ENCODE assay signal across 8 cellular contexts in genomic region chr17:80036715-80037477, GRCh38. TPM values are rescaled to one million over a fixed set of nuclear protein-coding genes. Genes with fewer than 3 reads are reported as not detected.
A peak's percentile ranks its signal among the peaks of the same experiment; 100 is the strongest.
DNase-seq lines count a peak whose midpoint lies in the region; ATAC-seq and TF ChIP-seq lines count a peak whose summit lies in the region.

No MANE protein-coding gene starts in this region.

- H3K27me3 ChIP-seq in ACC112 (ENCODE audit: insufficient read depth, low read length) (no peaks in the 10 kb centered on the region), sigmoid colon (no peaks in the 10 kb centered on the region)

- H3K4me3 ChIP-seq in ACC112 (ENCODE audit: low read depth, low read length) (peak overlapping the region; percentile 86), HEK293 (ENCODE audit: low read depth, low read length) (peak overlapping the region; percentile 67), astrocyte of the cerebellum (ENCODE audit: low read depth, low read length) (peak overlapping the region; percentile 79), sigmoid colon (peak overlapping the region; percentile 66 to 87 (median 83))

- H3K9me3 ChIP-seq in HEK293 (ENCODE audit: control insufficient read depth, insufficient read depth, low read depth, low read length) (no peaks in the 10 kb centered on the region), sigmoid colon (no peaks in the 10 kb centered on the region)

- H2AFZ ChIP-seq in ACC112 (ENCODE audit: low read length, unreplicated experiment), result peak overlapping the region; percentile 63

- POLR2A ChIA-PET in HEK293 (lab: Yijun Ruan, JAX), result no interaction called here

- peak; percentile 58 for DNase-seq in RKO (ENCODE audit: low spot score)
- no peak for DNase-seq in astrocyte of the cerebellum (ENCODE audit: low read depth)
- peak; percentile 50 for DNase-seq in iPS DF 19.7 (ENCODE audit: low read depth, low spot score)
- DNase-seq in sigmoid colon, result no peak
- no peak for DNase-seq in kidney glomerular epithelial cell (lab: John Stamatoyannopoulos, UW)

- H3K27ac ChIP-seq in ACC112 (ENCODE audit: low read depth, low read length) (peak overlapping the region; percentile 67), HEK293 (ENCODE audit: extremely low read depth, low read depth, low read length) (peak overlapping the region; percentile 72; the same call in 1 of the 2 replicates), sigmoid colon (peak overlapping the region; percentile 83 to 96 (median 94))

- peaks cover 16% of the 10 kb centered on the region for H3K4me1 ChIP-seq in ACC112 (ENCODE audit: control insufficient read depth, insufficient read depth, low read length, unreplicated experiment)
- H3K4me1 ChIP-seq in HEK293 (ENCODE audit: control insufficient read depth, insufficient read depth, low read length), result no peaks in the 10 kb centered on the region
- peaks cover 0 to 23% (median 10%) of the 10 kb centered on the region in 4 donors for H3K4me1 ChIP-seq in sigmoid colon

- TF ChIP-seq EP300 in sigmoid colon (IDR thresholded peaks at IDR 0.05), result no peak

- peaks cover 36% of the 10 kb centered on the region for H3K79me2 ChIP-seq in ACC112 (ENCODE audit: control insufficient read depth, insufficient read depth, low read length, unreplicated experiment)

- 0 out of 2 replicates have a peak, but pooled peaks cover 3% of the 10 kb centered on the region for H3K36me3 ChIP-seq in ACC112 (ENCODE audit: insufficient read depth, low read length)
- H3K36me3 ChIP-seq in HEK293 (ENCODE audit: control insufficient read depth in 2 of 2, insufficient read depth in 1 of 2, low read length in 2 of 2), result peaks cover 0 to 17% of the 10 kb centered on the region in 2 experiments; a peak in 2 of 3 replicates
- peaks cover 0 to 14% (median 2%) of the 10 kb centered on the region in 4 donors for H3K36me3 ChIP-seq in sigmoid colon

- no peak for TF ChIP-seq POLR2A in sigmoid colon (IDR thresholded peaks at IDR 0.05)

- CTCF ChIA-PET in HEK293 (lab: Yijun Ruan, JAX), result no interaction called here

- intact Hi-C loops in sigmoid colon (cut with DNase I), result loop anchor here (5.0 kb wide), 2 partner anchors 35 to 225 kb away; partner anchors contain the start of gene RNF213

- 2% methylated on average over 52 of the region's 52 CpGs for WGBS in sigmoid colon, 2 donors

- in situ Hi-C loops in astrocyte of the cerebellum (cut with HindIII; ENCODE audit: low sequenced_read_pairs), result no loop called here

- TF ChIP-seq CTCF in HEK293 (tag by site-specific recombination; IDR thresholded peaks at IDR 0.05) (peak; percentile 24; the same call in 1 of the 2 replicates), astrocyte of the cerebellum (IDR thresholded peaks at IDR 0.05; ENCODE audit: low read depth, low read length, missing control alignments) (no peak), sigmoid colon (IDR thresholded peaks at IDR 0.05) (no peak)

- no peak for ATAC-seq in HG03159 (IDR thresholded peaks at IDR 0.05; ENCODE audit: unreplicated experiment)

TF ChIP-seq in HEK293, 187 proteins besides CTCF, POLR2A, EP300 and RAD21 (continues in another document):
- no peak for TF ChIP-seq ZNF221 (tag by site-specific recombination; IDR thresholded peaks at IDR 0.05; ENCODE audit: borderline replicate concordance)
- 0 out of 2 replicates have a peak, but pooled peaks have one; percentile 4 for TF ChIP-seq ZFHX2 (tag by site-specific recombination; conservative IDR thresholded peaks at IDR 0.05)
- TF ChIP-seq ZNF76 (tag by site-specific recombination; IDR thresholded peaks at IDR 0.05; ENCODE audit: borderline replicate concordance, low read depth), result peak; percentile 74
- peak; percentile 95 for TF ChIP-seq ZBTB48 (tag by site-specific recombination; IDR thresholded peaks at IDR 0.05)
- no peak for TF ChIP-seq HOXA7 (CRISPR knock-in tag; IDR thresholded peaks at IDR 0.05; ENCODE audit: borderline replicate concordance)
- TF ChIP-seq ZBTB7A (tag by site-specific recombination; IDR thresholded peaks at IDR 0.05; ENCODE audit: low read depth), result peak; percentile 75; the same call in 1 of the 2 replicates
- peak; percentile 18; the same call in 1 of the 2 replicates for TF ChIP-seq ZNF843 (tag by site-specific recombination; IDR thresholded peaks at IDR 0.05)
- TF ChIP-seq ZNF624 (tag by site-specific recombination; IDR thresholded peaks at IDR 0.05), result no peak
- TF ChIP-seq ZNF433 (tag by site-specific recombination; IDR thresholded peaks at IDR 0.05; ENCODE audit: low read depth), result no peak
- TF ChIP-seq ZNF830 (tag by site-specific recombination; IDR thresholded peaks at IDR 0.05; ENCODE audit: low read depth), result no peak
- peak; percentile 67 for TF ChIP-seq ZNF366 (tag by site-specific recombination; conservative IDR thresholded peaks at IDR 0.05)
- 0 out of 2 replicates have a peak, but pooled peaks have one; percentile 12 for TF ChIP-seq INSM2 (tag by site-specific recombination; IDR thresholded peaks at IDR 0.05)
- TF ChIP-seq YY2 (tag by site-specific recombination; IDR thresholded peaks at IDR 0.05), result peak; percentile 90
- peak; percentile 85 for TF ChIP-seq ZNF391 (tag by site-specific recombination; IDR thresholded peaks at IDR 0.05; ENCODE audit: borderline replicate concordance, low read depth)
- 0 out of 2 replicates have a peak, but pooled peaks have one; percentile 43 for TF ChIP-seq ZSCAN23 (tag by site-specific recombination; IDR thresholded peaks at IDR 0.05)
- TF ChIP-seq PBX3 (CRISPR knock-in tag; IDR thresholded peaks at IDR 0.05), result no peak
- peak; percentile 87 for TF ChIP-seq ZNF335 (tag by site-specific recombination; conservative IDR thresholded peaks at IDR 0.05)
- TF ChIP-seq YY1 (tag by site-specific recombination; IDR thresholded peaks at IDR 0.05), result peak; percentile 24; the same call in 1 of the 2 replicates
- no peak for TF ChIP-seq HIC1 (tag by site-specific recombination; IDR thresholded peaks at IDR 0.05)
- no peak for TF ChIP-seq ZNF521 (tag by site-specific recombination; IDR thresholded peaks at IDR 0.05)
- peak; percentile 24; the same call in 1 of the 2 replicates for TF ChIP-seq KLF1 (tag by site-specific recombination; IDR thresholded peaks at IDR 0.05)
- TF ChIP-seq GLI2 (tag by site-specific recombination; IDR thresholded peaks at IDR 0.05; ENCODE audit: borderline replicate concordance, low read depth), result no peak
- peak; percentile 79 for TF ChIP-seq ZIC2 (tag by site-specific recombination; IDR thresholded peaks at IDR 0.05)
- TF ChIP-seq ZNF677 (tag by site-specific recombination; IDR thresholded peaks at IDR 0.05), result no peak
- TF ChIP-seq ZEB2 (tag by site-specific recombination; IDR thresholded peaks at IDR 0.05), result peak; percentile 83
- no peak for TF ChIP-seq ZNF140 (tag by site-specific recombination; IDR thresholded peaks at IDR 0.05)
- TF ChIP-seq ZNF426 (tag by site-specific recombination; IDR thresholded peaks at IDR 0.05), result no peak
- no peak for TF ChIP-seq ZNF121 (tag by site-specific recombination; IDR thresholded peaks at IDR 0.05)
- no peak for TF ChIP-seq ZNF544 (tag by site-specific recombination; IDR thresholded peaks at IDR 0.05)
- peak; percentile 95 for TF ChIP-seq ZBTB20 (tag by site-specific recombination; IDR thresholded peaks at IDR 0.05)
- TF ChIP-seq ZNF24 (tag by site-specific recombination; IDR thresholded peaks at IDR 0.05), result 0 out of 2 replicates have a peak, but pooled peaks have one; percentile 22

RNA-seq across cellular contexts. Expression of gene CCDC40, which starts 0.5 kb away (rescaled TPM):
- total RNA-seq in sigmoid colon, result 10 to 100 TPM in 1 of 4 donors, 1 to 10 TPM in 3; 5.3 to 25.8 (median 6.4) TPM
- 1 to 10 TPM in 1 of 3 donors, not detected in 2; 1.4 TPM for polyA plus RNA-seq in sigmoid colon

RNA-seq across cellular contexts. Expression of gene TBC1D16, which starts 1.2 kb away (rescaled TPM):
- total RNA-seq in sigmoid colon, result 10 to 100 TPM; 15.1 to 21.9 (median 16.2) TPM
- 10 to 100 TPM in 1 of 3 donors, 1 to 10 TPM in 2; 3.6 to 17.2 (median 4.2) TPM for polyA plus RNA-seq in sigmoid colon

Comparison
In these comparisons a context has a peak if more than half of its experiments do, and no peak if none do; other contexts are left out.
1. DNase-seq: peak in RKO (single experiment) and iPS DF 19.7 (single experiment); none in astrocyte of the cerebellum (single experiment), sigmoid colon (single experiment) and kidney glomerular epithelial cell (single experiment).
2. Peak in every context shown above with its lines, with median percentiles within 50 percentile points of each other: H3K27ac ChIP-seq and H3K4me3 ChIP-seq.